In the genomic region with DNA sequence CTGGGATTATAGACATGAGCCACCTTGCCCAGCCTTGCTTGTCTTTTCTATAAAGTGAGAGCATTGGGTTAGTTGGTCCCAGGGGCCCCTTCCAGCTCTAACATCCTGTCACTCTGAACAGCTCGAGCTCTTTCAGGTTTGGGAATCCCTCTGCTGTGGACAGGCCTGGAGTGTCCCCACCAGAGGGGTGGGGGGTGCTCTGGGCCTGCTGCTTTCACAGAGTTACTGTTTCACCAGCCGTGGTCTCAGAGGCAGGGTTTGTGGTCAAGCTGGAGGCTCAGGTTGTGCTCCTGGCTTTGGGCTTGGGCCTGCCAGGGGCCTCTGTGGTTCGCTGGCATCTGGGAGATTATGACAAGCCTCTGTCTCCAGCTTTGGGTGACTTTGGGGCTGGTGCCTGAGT, we compare ENCODE assay signal across 10 cellular contexts. TPM values are rescaled to one million over a fixed set of nuclear protein-coding genes. Genes with fewer than 3 reads are reported as not detected.
DNase-seq lines count a peak whose midpoint lies in the region; ATAC-seq and TF ChIP-seq lines count a peak whose summit lies in the region.
"Had no signal": no experiment of that assay in that cellular context is flagged by ENCODE, and none has a peak within 500 bp of the region (broad histone marks: within the 10 kb centered on the region; RNA-seq: fewer than 3 reads in every experiment).

No MANE protein-coding gene starts in this region.

- peaks cover 91% of the 10 kb centered on the region for H3K79me2 ChIP-seq in fibroblast of lung (ENCODE audit: control insufficient read depth, insufficient read depth, low read length)
- no peaks in the 10 kb centered on the region for H3K79me2 ChIP-seq in trophoblast cell (ENCODE audit: control insufficient read depth, insufficient read depth, low read length, poor library complexity)

- no peak overlapping the region for H2BK5ac ChIP-seq in trophoblast cell (ENCODE audit: low read depth, low read length, poor library complexity)

- H2BK120ac ChIP-seq in trophoblast cell (ENCODE audit: insufficient read depth, low read length, poor library complexity), result no peak overlapping the region

- no peaks in the 10 kb centered on the region for H3K79me1 ChIP-seq in trophoblast cell (ENCODE audit: low read length)

- peaks cover 13% of the 10 kb centered on the region for H3K4me1 ChIP-seq in fibroblast of lung (ENCODE audit: control insufficient read depth, extremely low read depth, insufficient read depth, low read length)
- H3K4me1 ChIP-seq in trophoblast cell (ENCODE audit: control insufficient read depth in 1 of 2, insufficient read depth in 2 of 2, low read length in 2 of 2), result no peaks in the 10 kb centered on the region
- H3K4me1 ChIP-seq: BE2C had no signal

- H3K36me3 ChIP-seq in fibroblast of lung (ENCODE audit: control insufficient read depth, insufficient read depth, low read length), result no peaks in the 10 kb centered on the region
- H3K36me3 ChIP-seq in trophoblast cell (ENCODE audit: control insufficient read depth in 1 of 2, insufficient read depth in 2 of 2, low read length in 2 of 2), result no peaks in the 10 kb centered on the region
- H3K36me3 ChIP-seq: BE2C had no signal

- no peaks in the 10 kb centered on the region for H4K20me1 ChIP-seq in fibroblast of lung (ENCODE audit: control insufficient read depth, extremely low read depth, insufficient read depth, low read length)

- no peak overlapping the region for H3K18ac ChIP-seq in trophoblast cell (ENCODE audit: low read length)

- DNase-seq in GM10248 (ENCODE audit: extremely low spot score) (peak; percentile 47), HK-2 (ENCODE audit: unreplicated experiment) (peak; percentile 76), fibroblast of lung (ENCODE audit: low read depth in 2 of 2) (no peak), NAMALWA (ENCODE audit: low spot score) (no peak), NCI-H1417 (lab: John Stamatoyannopoulos, UW) (no peak), trophoblast cell (no peak), NCI-H748 (lab: John Stamatoyannopoulos, UW; ENCODE audit: unreplicated experiment) (no peak)
- DNase-seq: BE2C, KBM-7 had no signal

- H3K9me3 ChIP-seq in fibroblast of lung (ENCODE audit: control insufficient read depth, insufficient read depth, low read depth, low read length) (no peaks in the 10 kb centered on the region), trophoblast cell (ENCODE audit: insufficient read depth, low read depth, low read length) (peaks cover 10% of the 10 kb centered on the region)
- H3K9me3 ChIP-seq: BE2C had no signal

- no peak for TF ChIP-seq CTCF in GM10248 (IDR thresholded peaks at IDR 0.05; ENCODE audit: control extremely low read depth, extremely low read depth, low read depth, missing control alignments)
- TF ChIP-seq CTCF in fibroblast of lung (conservative IDR thresholded peaks at IDR 0.05 in 1 of 2, IDR thresholded peaks at IDR 0.05 in 1 of 2; ENCODE audit: low read depth in 1 of 2, low read length in 2 of 2), result no peak

- no peak overlapping the region for H2AK5ac ChIP-seq in trophoblast cell (ENCODE audit: low read length)

- H2AFZ ChIP-seq in fibroblast of lung (ENCODE audit: low read length) (no peak overlapping the region), trophoblast cell (ENCODE audit: insufficient read depth, low read length, poor library complexity) (no peak overlapping the region)

- CTCF ChIA-PET in GM10248 (lab: Yijun Ruan, JAX), result interaction anchor here (0.8 to 4.7 kb wide), 10 partner anchors 11 to 1082 kb away, joined by 3 to 19 read pairs (median 4); no protein-coding TSS in a partner anchor

- no peak overlapping the region for H4K91ac ChIP-seq in trophoblast cell (ENCODE audit: low read depth, low read length)

- H3K4me2 ChIP-seq in fibroblast of lung (ENCODE audit: extremely low read depth, insufficient read depth, low read length) (peak overlapping the region; percentile 36), trophoblast cell (ENCODE audit: low read length) (no peak overlapping the region)

- no peak overlapping the region for H2BK12ac ChIP-seq in trophoblast cell (ENCODE audit: low read length)

- no peak overlapping the region for H4K8ac ChIP-seq in trophoblast cell (ENCODE audit: low read depth, low read length)

- no peak overlapping the region for H3K4me3 ChIP-seq in fibroblast of lung (replicated peaks in 1 of 4; ENCODE audit: control extremely low read depth in 1 of 4, insufficient read depth in 1 of 4, low read depth in 3 of 4, low read length in 4 of 4)
- H3K4me3 ChIP-seq in trophoblast cell (ENCODE audit: low read depth, low read length), result no peak overlapping the region

- POLR2A ChIA-PET in GM10248 (lab: Yijun Ruan, JAX), result no interaction called here

- no CpG with 5 or more reads among the region's 3 CpGs for WGBS in trophoblast cell (ENCODE audit: extremely low coverage, insufficient coverage, insufficient read length)

- no peak overlapping the region for H3K23ac ChIP-seq in trophoblast cell (ENCODE audit: low read length)

- no peak overlapping the region for H3K14ac ChIP-seq in trophoblast cell (ENCODE audit: low read length)

- H3K27me3 ChIP-seq in fibroblast of lung (ENCODE audit: control insufficient read depth, insufficient read depth, low read length), result no peaks in the 10 kb centered on the region
- peaks cover 43% of the 10 kb centered on the region for H3K27me3 ChIP-seq in trophoblast cell (ENCODE audit: insufficient read depth, low read length)

- H4K12ac ChIP-seq in trophoblast cell (ENCODE audit: low read depth, low read length), result no peak overlapping the region

- peak; percentile 31 for ATAC-seq in GM21423 (IDR thresholded peaks at IDR 0.05; ENCODE audit: unreplicated experiment)

- no peak overlapping the region for H3K27ac ChIP-seq in fibroblast of lung (ENCODE audit: insufficient read depth, low read length)
- no peak overlapping the region for H3K27ac ChIP-seq in trophoblast cell (ENCODE audit: low read depth, low read length)

- no peak overlapping the region for H3K4ac ChIP-seq in trophoblast cell (ENCODE audit: low read depth, low read length)

- H3K9ac ChIP-seq in fibroblast of lung (ENCODE audit: insufficient read depth, low read length), result no peak overlapping the region
- H3K9ac ChIP-seq in trophoblast cell (ENCODE audit: low read length), result no peak overlapping the region

RNA-seq across cellular contexts. Expression of a gene that starts 59.7 kb away (rescaled TPM):
- 6.4 TPM in 2 replicates for total RNA-seq in fibroblast of lung
- polyA plus RNA-seq in fibroblast of lung, result 2.6 and 3.7 TPM in 2 replicates
- polyA plus RNA-seq in fibroblast of lung (2012), result 3.0 and 4.7 TPM in 2 replicates
- polyA minus RNA-seq in fibroblast of lung (ENCODE audit: low replicate concordance), result 5.9 and 6.7 TPM in 2 replicates
- polyA plus RNA-seq in trophoblast cell (2013), result 3.3 and 3.9 TPM in 2 replicates

Comparison
In these comparisons a context has a peak if more than half of its experiments do, and no peak if none do; other contexts are left out.
1. DNase-seq: peak in GM10248 (single experiment) and HK-2 (single experiment); none in fibroblast of lung (0 of 2), NAMALWA (single experiment), NCI-H1417 (0 of 3), trophoblast cell (0 of 2) and NCI-H748 (single experiment).